Comparison of ENCODE assay signal across 8 cellular contexts in genomic region chr2:126634273-126634861, GRCh38. TPM values are rescaled to one million over a fixed set of nuclear protein-coding genes. Genes with fewer than 3 reads are reported as not detected.
DNase-seq lines count a peak whose midpoint lies in the region; ATAC-seq lines count a peak whose summit lies in the region.

No MANE protein-coding gene starts in this region.

- intact Hi-C loops in head of caudate nucleus (cut with DNase I), result no loop called here

- DNase-seq in ELR (ENCODE audit: low read depth) (peak; percentile 25), activated T-cell treated with anti-CD3 and anti-CD28 coated beads for 48 hours (ENCODE audit: low read depth) (peak; percentile 10), left lobe of liver (ENCODE audit: low spot score) (no peak), NCI-H345 treated with DMSO at 0.1 percent for 48 hours (lab: John Stamatoyannopoulos, UW; ENCODE audit: unreplicated experiment) (no peak), head of caudate nucleus (no peak), cortex of kidney (lab: John Stamatoyannopoulos, UW) (no peak)

- ATAC-seq in HG02884 (IDR thresholded peaks at IDR 0.05; ENCODE audit: unreplicated experiment) (peak; percentile 49), left lobe of liver (peak; percentile 79), GM21515 (IDR thresholded peaks at IDR 0.05; ENCODE audit: unreplicated experiment) (no peak)

RNA-seq across cellular contexts. Expression of gene GYPC, which starts 21.6 kb away (rescaled TPM):
- 4.3 TPM for total RNA-seq in left lobe of liver

Comparison
In these comparisons a context has a peak if more than half of its experiments do, and no peak if none do; other contexts are left out.
1. DNase-seq: peak in ELR (single experiment) and activated T-cell treated with anti-CD3 and anti-CD28 coated beads for 48 hours (single experiment); none in left lobe of liver (single experiment), NCI-H345 treated with DMSO at 0.1 percent for 48 hours (single experiment), head of caudate nucleus (0 of 42) and cortex of kidney (single experiment).